In the genomic region with DNA sequence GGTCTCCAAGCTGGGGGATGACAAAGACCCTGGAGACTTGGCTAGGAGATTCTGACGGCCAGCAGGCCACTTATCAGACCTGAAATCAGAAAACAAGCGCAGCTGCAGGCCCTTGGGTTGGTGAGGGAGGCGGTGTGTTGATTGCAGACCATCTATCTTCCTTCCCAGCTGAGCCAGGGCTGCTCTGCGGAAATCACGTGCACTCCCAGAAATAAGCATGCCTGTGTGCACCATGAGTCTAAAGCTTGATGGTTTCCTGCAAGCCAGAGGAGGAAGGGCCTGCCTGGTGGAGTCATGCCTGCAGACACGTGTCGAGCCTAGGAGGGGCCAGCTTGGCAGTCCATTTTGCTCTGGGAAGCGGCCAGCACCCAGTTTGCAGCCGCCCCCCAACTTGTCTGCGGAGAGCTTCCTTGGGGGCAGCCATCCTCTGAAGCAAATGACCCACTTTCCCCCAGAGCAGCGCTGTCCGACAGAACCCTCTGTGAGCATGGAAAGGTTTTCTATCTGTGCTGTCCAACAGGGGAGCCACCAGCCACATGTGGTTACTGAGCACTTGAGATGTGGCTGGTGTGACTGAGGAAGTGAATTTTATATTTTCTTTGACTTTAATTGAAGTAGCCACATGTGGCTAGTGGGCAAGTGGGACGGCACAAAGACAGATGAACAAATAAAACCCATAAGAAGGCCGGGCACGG, we compare ENCODE assay signal across 1 cellular context.
TF ChIP-seq lines count a peak whose summit lies in the region.

No MANE protein-coding gene starts in this region.

TF ChIP-seq in SK-N-SH, 30 proteins besides CTCF, POLR2A, EP300 and RAD21 (continued from another document):
- TF ChIP-seq GATA2 (CRISPR knock-in tag; IDR thresholded peaks at IDR 0.05) = peak; percentile 87
- no peak for TF ChIP-seq NRF1 (IDR thresholded peaks at IDR 0.05; ENCODE audit: low read depth, low read length)
- peak; percentile 80 for TF ChIP-seq FOXJ3 (CRISPR knock-in tag; IDR thresholded peaks at IDR 0.05)
